19 cellular contexts compared by ENCODE assay signal in the genomic region with DNA sequence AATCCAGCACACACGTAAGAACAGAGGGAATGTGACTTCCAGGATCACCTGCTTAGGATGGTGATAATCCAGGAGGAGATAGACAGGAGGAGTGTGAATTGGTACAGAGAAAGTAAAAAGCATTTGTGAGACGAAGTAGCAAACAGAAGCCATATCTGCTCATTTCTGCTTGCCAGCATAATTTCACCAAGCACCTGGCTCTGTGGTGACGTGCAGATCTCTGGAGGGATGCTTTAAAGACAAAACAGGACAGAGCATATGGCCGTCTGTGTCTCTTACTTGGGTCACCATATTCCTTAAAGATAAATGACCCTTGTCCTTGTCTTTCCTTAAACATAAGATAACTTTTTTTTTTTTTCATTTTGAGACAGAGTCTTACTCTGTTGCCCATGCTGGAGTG.
DNase-seq lines count a peak whose midpoint lies in the region; ATAC-seq, FAIRE-seq and TF ChIP-seq lines count a peak whose summit lies in the region.
"Had no signal": no experiment of that assay in that cellular context is flagged by ENCODE, and none has a peak within 500 bp of the region (broad histone marks: within the 10 kb centered on the region; RNA-seq: fewer than 3 reads in every experiment).

No MANE protein-coding gene starts in this region.

- H3K27me3 Mint-ChIP-seq in MCF 10A (ENCODE audit: insufficient read depth, unreplicated experiment), result no peaks in the 10 kb centered on the region
- H3K27me3 Mint-ChIP-seq in stimulated activated naive B cell treated with anti-CD40 and anti-IgM and Interleukin-4, amounts not matched to agents 10 μg/mL and 1 μg/mL and 100 μg/mL, for 72 hours, result no peaks in the 10 kb centered on the region
- H3K27me3 Mint-ChIP-seq: CD8-positive, alpha-beta memory T cell had no signal

- no peak for TF ChIP-seq POLR2A in breast epithelium (IDR thresholded peaks at IDR 0.05)

- H2AFZ ChIP-seq in keratinocyte (ENCODE audit: control insufficient read depth, low read length), result no peak overlapping the region

- TF ChIP-seq CTCF in MCF 10A (IDR thresholded peaks at IDR 0.05; ENCODE audit: unreplicated experiment), result no peak
- no peak for TF ChIP-seq CTCF in breast epithelium (IDR thresholded peaks at IDR 0.05)
- TF ChIP-seq CTCF in keratinocyte (optimal IDR thresholded peaks at IDR 0.05 in 1 of 3, IDR thresholded peaks at IDR 0.05 in 1 of 3, conservative IDR thresholded peaks at IDR 0.05 in 1 of 3; ENCODE audit: extremely low read depth in 1 of 3, insufficient read depth in 2 of 3, low read length in 3 of 3), result no peak

- intact Hi-C loops in MCF 10A (cut with micrococcal nuclease), result no loop called here
- intact Hi-C loops in breast epithelium (cut with DNase I; ENCODE audit: low total_unique reads), result no loop called here

- no peak overlapping the region for H3K9ac ChIP-seq in keratinocyte (ENCODE audit: control insufficient read depth, extremely low read depth, insufficient read depth, low read length)
- H3K9ac ChIP-seq: BLaER1 treated with 17β-estradiol and CSF1 and Interleukin-3, amounts not matched to agents 10 nM and 100 nM had no signal

- H3K4me3 Mint-ChIP-seq in MCF 10A (ENCODE audit: unreplicated experiment), result no peak overlapping the region
- H3K4me3 Mint-ChIP-seq in stimulated activated naive B cell treated with anti-CD40 and anti-IgM and Interleukin-4, amounts not matched to agents 10 μg/mL and 1 μg/mL and 100 μg/mL, for 72 hours, result no peak overlapping the region
- H3K4me3 Mint-ChIP-seq: CD8-positive, alpha-beta memory T cell had no signal

- H3K4me1 Mint-ChIP-seq in MCF 10A (ENCODE audit: insufficient read depth, unreplicated experiment), result no peaks in the 10 kb centered on the region
- no peaks in the 10 kb centered on the region for H3K4me1 Mint-ChIP-seq in stimulated activated naive B cell treated with anti-CD40 and anti-IgM and Interleukin-4, amounts not matched to agents 10 μg/mL and 1 μg/mL and 100 μg/mL, for 72 hours

- dilution Hi-C loops in keratinocyte (cut with MboI; ENCODE audit: extremely low pct_ligation_motif_present, low sequenced_read_pairs), result no loop called here

- H3K36me3 Mint-ChIP-seq in MCF 10A (ENCODE audit: insufficient read depth, unreplicated experiment), result peaks cover 11% of the 10 kb centered on the region
- no peaks in the 10 kb centered on the region for H3K36me3 Mint-ChIP-seq in stimulated activated naive B cell treated with anti-CD40 and anti-IgM and Interleukin-4, amounts not matched to agents 10 μg/mL and 1 μg/mL and 100 μg/mL, for 72 hours
- H3K36me3 Mint-ChIP-seq: CD8-positive, alpha-beta memory T cell had no signal

- no peak for DNase-seq in MCF 10A (ENCODE audit: unreplicated experiment)
- no peak for DNase-seq in breast epithelium (ENCODE audit: low spot score in 2 of 2)
- DNase-seq in caudate nucleus (lab: John Stamatoyannopoulos, UW), result peak in 1 of 61 donors; percentile 60
- no peak for DNase-seq in keratinocyte (ENCODE audit: low read depth, low spot score)
- no peak for DNase-seq in stimulated activated CD4-positive, alpha-beta T cell treated with anti-CD3 and anti-CD28 coated beads, Interleukin-12 subunit alpha, Interleukin-12 subunit beta, amount 100 ng/mL, for 4 hours
- no peak for DNase-seq in activated CD8-positive, alpha-beta memory T cell treated with anti-CD3 and anti-CD28 coated beads, Interleukin-2, amount 50 U/mL, for 4 hours
- no peak for DNase-seq in stimulated activated naive B cell treated with anti-CD40 and anti-IgM and Interleukin-4, amounts not matched to agents 10 μg/mL and 1 μg/mL and 100 μg/mL, for 72 hours
- DNase-seq in nucleus accumbens (lab: John Stamatoyannopoulos, UW), result no peak
- DNase-seq: CD8-positive, alpha-beta memory T cell; EL; Karpas-422; NCI-H1417; NCI-H1930; NCI-H226; NCI-H524; NCI-H774; SHP77 had no signal

- H3K36me3 ChIP-seq in breast epithelium (no peaks in the 10 kb centered on the region), keratinocyte (ENCODE audit: control insufficient read depth in 2 of 2, extremely low read depth in 1 of 2, insufficient read depth in 2 of 2, low read length in 2 of 2) (no peaks in the 10 kb centered on the region)
- H3K36me3 ChIP-seq: BLaER1 treated with 17β-estradiol and CSF1 and Interleukin-3, amounts not matched to agents 10 nM and 100 nM had no signal

- no TSS peak for BruUV-seq in MCF 10A (replicated peaks; lab: Mats Ljungman, UMichigan)

- H3K27ac Mint-ChIP-seq in MCF 10A (ENCODE audit: low read depth, unreplicated experiment), result peak overlapping the region; percentile 88
- no peak overlapping the region for H3K27ac Mint-ChIP-seq in stimulated activated naive B cell treated with anti-CD40 and anti-IgM and Interleukin-4, amounts not matched to agents 10 μg/mL and 1 μg/mL and 100 μg/mL, for 72 hours

- H3K27me3 ChIP-seq in breast epithelium (no peaks in the 10 kb centered on the region), keratinocyte (ENCODE audit: control insufficient read depth, extremely low read depth, insufficient read depth, low read length) (no peaks in the 10 kb centered on the region)
- H3K27me3 ChIP-seq: BLaER1 treated with 17β-estradiol and CSF1 and Interleukin-3, amounts not matched to agents 10 nM and 100 nM had no signal

- no peaks in the 10 kb centered on the region for H3K79me2 ChIP-seq in keratinocyte (ENCODE audit: control insufficient read depth, insufficient read depth, low read length)

- H3K4me1 ChIP-seq in breast epithelium (no peaks in the 10 kb centered on the region), keratinocyte (ENCODE audit: control insufficient read depth, extremely low read depth, insufficient read depth, low read length) (peaks cover 12% of the 10 kb centered on the region)

- POLR2A ChIA-PET in MCF 10A (lab: Yijun Ruan, JAX), result interaction anchor here (0.7 to 1.5 kb wide), 5 partner anchors 8 to 134 kb away, joined by 3 to 5 read pairs (median 4); no protein-coding TSS in a partner anchor

- no peak overlapping the region for H3K4me3 ChIP-seq in breast epithelium
- H3K4me3 ChIP-seq in keratinocyte (ENCODE audit: control insufficient read depth in 2 of 3, extremely low read depth in 1 of 3, insufficient read depth in 2 of 3, low read depth in 1 of 3, low read length in 3 of 3), result no peak overlapping the region
- H3K4me3 ChIP-seq: BLaER1 treated with 17β-estradiol and CSF1 and Interleukin-3, amounts not matched to agents 10 nM and 100 nM had no signal

- no peaks in the 10 kb centered on the region for H3K9me1 ChIP-seq in keratinocyte (ENCODE audit: control insufficient read depth, extremely low read depth, insufficient read depth, low read length)

- ATAC-seq in stimulated activated naive B cell treated with anti-CD40 and anti-IgM and Interleukin-4, amounts not matched to agents 10 μg/mL and 1 μg/mL and 100 μg/mL, for 72 hours (replicated peaks), result no peak

- no peaks in the 10 kb centered on the region for H3K9me3 ChIP-seq in breast epithelium
- H3K9me3 ChIP-seq in keratinocyte (ENCODE audit: control insufficient read depth, low read depth, low read length), result no peaks in the 10 kb centered on the region
- H3K9me3 ChIP-seq: BLaER1 treated with 17β-estradiol and CSF1 and Interleukin-3, amounts not matched to agents 10 nM and 100 nM had no signal

- CTCF ChIA-PET in MCF 10A (lab: Yijun Ruan, JAX), result interaction anchor here (0.7 to 0.9 kb wide), 4 partner anchors 40 to 196 kb away, joined by 3 to 4 read pairs (median 4); no protein-coding TSS in a partner anchor

- no peak for FAIRE-seq in keratinocyte (lab: Jason Lieb, UNC)

- H3K4me2 ChIP-seq in keratinocyte (ENCODE audit: control insufficient read depth, extremely low read depth, insufficient read depth, low read depth, low read length), result no peak overlapping the region
- H3K4me2 ChIP-seq: BLaER1 treated with 17β-estradiol and CSF1 and Interleukin-3, amounts not matched to agents 10 nM and 100 nM had no signal

- H3K9me3 Mint-ChIP-seq in MCF 10A (ENCODE audit: unreplicated experiment), result no peaks in the 10 kb centered on the region
- no peaks in the 10 kb centered on the region for H3K9me3 Mint-ChIP-seq in stimulated activated naive B cell treated with anti-CD40 and anti-IgM and Interleukin-4, amounts not matched to agents 10 μg/mL and 1 μg/mL and 100 μg/mL, for 72 hours
- H3K9me3 Mint-ChIP-seq: CD8-positive, alpha-beta memory T cell had no signal

- H3K27ac ChIP-seq in breast epithelium (no peak overlapping the region), caudate nucleus (ENCODE audit: low read depth, low read length) (peak overlapping the region; percentile 98), keratinocyte (ENCODE audit: control insufficient read depth, insufficient read depth, low read length) (peak overlapping the region; percentile 74)
- H3K27ac ChIP-seq: 22Rv1; BLaER1 treated with 17β-estradiol and CSF1 and Interleukin-3, amounts not matched to agents 10 nM and 100 nM had no signal

- no peaks in the 10 kb centered on the region for H4K20me1 ChIP-seq in keratinocyte (ENCODE audit: control insufficient read depth, extremely low read depth, insufficient read depth, low read length)
- H4K20me1 ChIP-seq: BLaER1 treated with 17β-estradiol and CSF1 and Interleukin-3, amounts not matched to agents 10 nM and 100 nM had no signal

Comparison
In these comparisons a context has a peak if more than half of its experiments do, and no peak if none do; other contexts are left out.
1. H3K27ac ChIP-seq: peak in caudate nucleus (single experiment) and keratinocyte (single experiment); none in breast epithelium (0 of 2).